In genomic region chr19:50645107-50645506, GRCh38 we compare ENCODE assay signal across 1 cellular context.
TF ChIP-seq lines count a peak whose summit lies in the region.

No MANE protein-coding gene starts in this region.

TF ChIP-seq in HEK293, 187 proteins besides CTCF, POLR2A, EP300 and RAD21 (continued from another document):
- TF ChIP-seq TSHZ1 (tag by site-specific recombination; IDR thresholded peaks at IDR 0.05; ENCODE audit: borderline replicate concordance) (no peak), ZNF785 (tag by site-specific recombination; IDR thresholded peaks at IDR 0.05) (0 out of 2 replicates have a peak, but pooled peaks have one; percentile 34), EGR2 (tag by site-specific recombination; IDR thresholded peaks at IDR 0.05; ENCODE audit: low read depth) (no peak), ZNF521 (tag by site-specific recombination; IDR thresholded peaks at IDR 0.05) (peak; percentile 88; the same call in 1 of the 2 replicates), ZNF704 (tag by site-specific recombination; IDR thresholded peaks at IDR 0.05) (no peak), ZNF423 (tag by site-specific recombination; IDR thresholded peaks at IDR 0.05) (no peak), ZNF202 (tag by site-specific recombination; IDR thresholded peaks at IDR 0.05; ENCODE audit: borderline replicate concordance) (no peak), ZNF549 (tag by site-specific recombination; IDR thresholded peaks at IDR 0.05) (no peak)
